In the genomic region with DNA sequence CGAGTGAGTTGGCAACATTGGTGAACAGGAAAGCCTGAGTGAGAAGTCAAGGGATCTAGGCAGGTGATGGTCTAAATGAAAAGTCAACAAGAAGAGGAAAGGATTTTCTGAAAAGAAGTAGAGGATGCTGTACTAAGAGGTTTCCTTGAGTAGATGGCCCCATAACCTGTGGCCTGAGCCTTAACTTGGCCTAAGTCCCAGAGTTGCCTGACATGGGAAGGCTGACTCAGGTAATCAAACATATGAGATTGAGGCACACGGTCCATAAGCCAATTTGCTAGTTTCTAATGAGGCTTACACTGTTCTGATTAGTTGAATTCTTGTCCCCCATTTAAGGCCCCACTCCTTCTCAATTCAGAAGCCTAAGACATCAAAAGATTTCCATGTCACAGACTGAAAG, we compare ENCODE assay signal across 15 cellular contexts.
A peak's percentile ranks its signal among the peaks of the same experiment; 100 is the strongest.
DNase-seq lines count a peak whose midpoint lies in the region; ATAC-seq, FAIRE-seq and TF ChIP-seq lines count a peak whose summit lies in the region.
"Had no signal": no experiment of that assay in that cellular context is flagged by ENCODE, and none has a peak within 500 bp of the region (broad histone marks: within the 10 kb centered on the region; RNA-seq: fewer than 3 reads in every experiment).

No MANE protein-coding gene starts in this region.

- H3K9ac ChIP-seq in SK-N-MC (ENCODE audit: insufficient read length) (no peak overlapping the region), MM.1S (ENCODE audit: low read length) (no peak overlapping the region)
- H3K9ac ChIP-seq: BLaER1 treated with 17β-estradiol and CSF1 and Interleukin-3, amounts not matched to agents 10 nM and 100 nM had no signal

- peak; percentile 56 for FAIRE-seq in D721Med (lab: Jason Lieb, UNC)
- FAIRE-seq: A204.1 had no signal

- intact Hi-C loops in activated CD4-positive, alpha-beta memory T cell treated with anti-CD3 and anti-CD28 coated beads for 36 hours (cut with micrococcal nuclease): no loop called here

- H3K27me3 Mint-ChIP-seq in activated CD4-positive, alpha-beta memory T cell treated with anti-CD3 and anti-CD28 coated beads for 36 hours: peaks cover 1% of the 10 kb centered on the region

- WGBS in gastroesophageal sphincter (ENCODE audit: low coverage in 1 of 2), 2 donors: 77 to 91% methylated on average over 2 of the region's 2 CpGs

- H3K4me1 Mint-ChIP-seq in activated CD4-positive, alpha-beta memory T cell treated with anti-CD3 and anti-CD28 coated beads for 36 hours (ENCODE audit: low read depth): no peaks in the 10 kb centered on the region

- H3K9me2 ChIP-seq in MM.1S (replicated peaks; ENCODE audit: insufficient read depth, low read length): no peaks in the 10 kb centered on the region

- H3K4me2 ChIP-seq in MM.1S (ENCODE audit: low read depth, low read length): no peak overlapping the region
- H3K4me2 ChIP-seq: BLaER1 treated with 17β-estradiol and CSF1 and Interleukin-3, amounts not matched to agents 10 nM and 100 nM had no signal

- no peak for DNase-seq in D721Med (ENCODE audit: insufficient read length, low spot score)
- no peak for DNase-seq in SK-N-MC (ENCODE audit: low read depth, low spot score)
- peak; percentile 34 for DNase-seq in retinal pigment epithelial cell (ENCODE audit: low read depth)
- no peak for DNase-seq in stimulated activated CD4-positive, alpha-beta T cell treated with anti-CD3 and anti-CD28 coated beads, Interleukin-12 subunit alpha, Interleukin-12 subunit beta, amount 100 ng/mL, for 4 hours
- DNase-seq in MM.1S: no peak
- DNase-seq in activated CD4-positive, alpha-beta memory T cell treated with anti-CD3 and anti-CD28 coated beads for 36 hours: no peak
- DNase-seq: DMS79, GDM1, MG63 had no signal

- peaks cover 14% of the 10 kb centered on the region for H3K9me3 Mint-ChIP-seq in activated CD4-positive, alpha-beta memory T cell treated with anti-CD3 and anti-CD28 coated beads for 36 hours
- H3K9me3 Mint-ChIP-seq: CD4-positive, alpha-beta T cell had no signal

- H3K27ac ChIP-seq in SK-N-MC: peak overlapping the region; percentile 36; the same call in 1 of the 2 replicates
- peak overlapping the region; percentile 63 to 80 (median 76) for H3K27ac ChIP-seq in gastroesophageal sphincter
- H3K27ac ChIP-seq in MM.1S (ENCODE audit: low read length): no peak overlapping the region
- H3K27ac ChIP-seq: BLaER1 treated with 17β-estradiol and CSF1 and Interleukin-3, amounts not matched to agents 10 nM and 100 nM had no signal

- H3K27me3 ChIP-seq in gastroesophageal sphincter (no peaks in the 10 kb centered on the region), MM.1S (replicated peaks; ENCODE audit: insufficient read depth, low read length) (no peaks in the 10 kb centered on the region)
- H3K27me3 ChIP-seq: BLaER1 treated with 17β-estradiol and CSF1 and Interleukin-3, amounts not matched to agents 10 nM and 100 nM; MG63 had no signal

- peaks cover 0 to 34% (median 6%) of the 10 kb centered on the region in 3 donors for H3K4me1 ChIP-seq in gastroesophageal sphincter
- H3K4me1 ChIP-seq in MM.1S (ENCODE audit: low read length): peaks cover 4% of the 10 kb centered on the region; the same call in 1 of the 2 replicates
- H3K4me1 ChIP-seq: BLaER1 treated with 17β-estradiol and CSF1 and Interleukin-3, amounts not matched to agents 10 nM and 100 nM had no signal

- H3K27ac Mint-ChIP-seq in activated CD4-positive, alpha-beta memory T cell treated with anti-CD3 and anti-CD28 coated beads for 36 hours: no peak overlapping the region
- H3K27ac Mint-ChIP-seq: CD4-positive, alpha-beta T cell had no signal

- TF ChIP-seq CTCF in D721Med (IDR thresholded peaks at IDR 0.05; ENCODE audit: insufficient read depth, missing control alignments) (no peak), gastroesophageal sphincter (IDR thresholded peaks at IDR 0.05) (no peak), retinal pigment epithelial cell (conservative IDR thresholded peaks at IDR 0.05; ENCODE audit: low read depth, low read length) (no peak), MM.1S (IDR thresholded peaks at IDR 0.05; ENCODE audit: low read length) (no peak)

- H2AFZ ChIP-seq in MM.1S (ENCODE audit: low read length): no peak overlapping the region

- H3K36me3 Mint-ChIP-seq in activated CD4-positive, alpha-beta memory T cell treated with anti-CD3 and anti-CD28 coated beads for 36 hours: no peaks in the 10 kb centered on the region

- no peaks in the 10 kb centered on the region for H3K79me2 ChIP-seq in MM.1S (ENCODE audit: low read length)

- 0 out of 2 replicates have a peak, but pooled peaks cover 7% of the 10 kb centered on the region for H3F3A ChIP-seq in MM.1S (ENCODE audit: insufficient read depth, low read length)

- ATAC-seq in gastroesophageal sphincter (no peak), GM21367 (IDR thresholded peaks at IDR 0.05; ENCODE audit: unreplicated experiment) (no peak)

- no peak for TF ChIP-seq EP300 in gastroesophageal sphincter (IDR thresholded peaks at IDR 0.05)

- CTCF ChIA-PET in activated CD4-positive, alpha-beta memory T cell treated with anti-CD3 and anti-CD28 coated beads for 36 hours (lab: Charles Lee): interaction anchor here (0.6 to 5.3 kb wide), 18 partner anchors 9 to 307 kb away, joined by 3 to 25 read pairs (median 4); no protein-coding TSS in a partner anchor

- no peak for TF ChIP-seq POLR2A in gastroesophageal sphincter (IDR thresholded peaks at IDR 0.05)

- no peaks in the 10 kb centered on the region for H3K36me3 ChIP-seq in SK-N-MC (ENCODE audit: insufficient read depth, low read length)
- no peaks in the 10 kb centered on the region for H3K36me3 ChIP-seq in gastroesophageal sphincter
- no peaks in the 10 kb centered on the region for H3K36me3 ChIP-seq in MM.1S (replicated peaks; ENCODE audit: insufficient read depth, low read length)
- H3K36me3 ChIP-seq: BLaER1 treated with 17β-estradiol and CSF1 and Interleukin-3, amounts not matched to agents 10 nM and 100 nM; MG63 had no signal

- POLR2A ChIA-PET in activated CD4-positive, alpha-beta memory T cell treated with anti-CD3 and anti-CD28 coated beads for 36 hours (lab: Charles Lee): no interaction called here

- H3K4me3 Mint-ChIP-seq in activated CD4-positive, alpha-beta memory T cell treated with anti-CD3 and anti-CD28 coated beads for 36 hours: no peak overlapping the region
- H3K4me3 Mint-ChIP-seq: CD4-positive, alpha-beta T cell had no signal

- H4K20me1 ChIP-seq in MM.1S (ENCODE audit: insufficient read depth, low read length): no peaks in the 10 kb centered on the region
- H4K20me1 ChIP-seq: BLaER1 treated with 17β-estradiol and CSF1 and Interleukin-3, amounts not matched to agents 10 nM and 100 nM had no signal

- H3K9me3 ChIP-seq in SK-N-MC (ENCODE audit: low read depth, low read length) (no peaks in the 10 kb centered on the region), gastroesophageal sphincter (peaks cover 0 to 23% (median 0%) of the 10 kb centered on the region in 3 donors), MM.1S (replicated peaks; ENCODE audit: insufficient read depth, low read length) (no peaks in the 10 kb centered on the region)
- H3K9me3 ChIP-seq: MG63 had no signal

- H3K4me3 ChIP-seq in SK-N-MC: no peak overlapping the region
- no peak overlapping the region for H3K4me3 ChIP-seq in gastroesophageal sphincter
- no peak overlapping the region for H3K4me3 ChIP-seq in retinal pigment epithelial cell (ENCODE audit: low read length)
- H3K4me3 ChIP-seq in MM.1S (ENCODE audit: low read length): no peak overlapping the region
- H3K4me3 ChIP-seq: BLaER1 treated with 17β-estradiol and CSF1 and Interleukin-3, amounts not matched to agents 10 nM and 100 nM; GM12878; MG63 had no signal
